29 cellular contexts compared by ENCODE assay signal in the genomic region with DNA sequence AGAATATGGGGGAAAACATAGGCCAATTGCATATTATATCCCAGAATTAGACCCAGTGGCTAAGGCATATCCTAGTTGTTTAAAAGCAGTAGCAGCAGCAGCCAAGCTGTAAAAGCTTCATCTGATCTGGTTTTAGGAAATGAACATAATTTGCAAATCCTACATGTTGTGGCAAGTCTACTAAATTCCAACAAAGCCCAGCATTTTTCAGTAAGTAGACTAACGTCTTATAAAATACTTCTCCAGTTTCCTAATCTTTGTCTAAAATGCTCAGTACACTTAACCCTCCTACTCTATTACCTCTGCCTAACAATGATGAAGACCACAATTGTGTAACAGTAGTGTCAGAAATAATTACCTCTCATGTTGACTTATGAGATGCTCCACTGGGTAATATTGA.
"Had no signal": no experiment of that assay in that cellular context is flagged by ENCODE, and none has a peak within 500 bp of the region (broad histone marks: within the 10 kb centered on the region; RNA-seq: fewer than 3 reads in every experiment).

No MANE protein-coding gene starts in this region.

- ATAC-seq: activated naive CD4-positive, alpha-beta T cell treated with anti-CD3 and anti-CD28 coated beads, Interleukin-2, amount 50 U/mL, for 72 hours; activated T-cell treated with anti-CD3 and anti-CD28 coated beads, Interleukin-2, amount 50 U/mL, for 72 hours; esophagus mucosa; gastrocnemius medialis; heart right ventricle had no signal

- H3K9me3 ChIP-seq: colonic mucosa had no signal

- FAIRE-seq: astrocyte, endometrium, endothelial cell of umbilical vein had no signal

- H3K27me3 ChIP-seq: brain microvascular endothelial cell, cardiac muscle cell, colonic mucosa, gastrocnemius medialis, heart right ventricle had no signal

- H3K36me3 ChIP-seq: brain microvascular endothelial cell, cardiac muscle cell, colonic mucosa, gastrocnemius medialis, heart right ventricle had no signal

- H3K4me3 ChIP-seq: cardiac muscle cell, colonic mucosa, gastrocnemius medialis, heart right ventricle had no signal

- DNase-seq: activated CD4-positive, alpha-beta memory T cell treated with anti-CD3 and anti-CD28 coated beads, Interleukin-2, amount 10 ng/mL, durations not matched to agents 7 days and 5 days; activated CD4-positive, alpha-beta T cell treated with anti-CD3 and anti-CD28 coated beads for 1 hour; activated CD4-positive, alpha-beta T cell treated with anti-CD3 and anti-CD28 coated beads for 4 hours; activated CD4-positive, alpha-beta T cell treated with anti-CD3 and anti-CD28 coated beads, Interleukin-2, amount 10 ng/mL, durations not matched to agents 7 days and 5 days; activated CD4-positive, alpha-beta T cell treated with anti-CD3 and anti-CD28 coated beads, Interleukin-2, amount 50 U/mL, for 4 hours; activated CD4-positive, CD25-positive, alpha-beta regulatory T cell; activated CD8-positive, alpha-beta memory T cell treated with anti-CD3 and anti-CD28 coated beads, Interleukin-2, amount 50 U/mL, for 48 hours; activated gamma-delta T cell; activated naive CD4-positive, alpha-beta T cell; activated naive CD4-positive, alpha-beta T cell treated with anti-CD3 and anti-CD28 coated beads, Interleukin-2, amount 10 ng/mL, durations not matched to agents 7 days and 5 days; activated naive CD8-positive, alpha-beta T cell treated with anti-CD3 and anti-CD28 coated beads, Interleukin-2, amount 10 ng/mL, durations not matched to agents 7 days and 5 days; activated T-cell treated with anti-CD3 and anti-CD28 coated beads for 4 hours; activated T-cell treated with anti-CD3 and anti-CD28 coated beads, Interleukin-2, amount 50 U/mL, for 24 hours; activated T-cell treated with anti-CD3 and anti-CD28 coated beads, Interleukin-2, amount 50 U/mL, for 72 hours; brain microvascular endothelial cell; central memory CD4-positive, alpha-beta T cell; cerebellar nuclear complex; colonic mucosa; effector CD8-positive, alpha-beta T cell; foreskin fibroblast; gastrocnemius medialis; heart right ventricle; T-helper 2 cell had no signal

- H3K27ac ChIP-seq: brain microvascular endothelial cell, cardiac muscle cell, colonic mucosa, gastrocnemius medialis, heart right ventricle had no signal

- H3K4me1 ChIP-seq: colonic mucosa, gastrocnemius medialis had no signal
